1 cellular context compared by ENCODE assay signal in genomic region chr12:64679487-64679983, GRCh38.
TF ChIP-seq lines count a peak whose summit lies in the region.

No MANE protein-coding gene starts in this region.

TF ChIP-seq in HEK293, 187 proteins besides CTCF, POLR2A, EP300 and RAD21 (continued from another document):
- TF ChIP-seq ZIC2 (tag by site-specific recombination; IDR thresholded peaks at IDR 0.05) = peak; percentile 54
- TF ChIP-seq, protein P1, sequence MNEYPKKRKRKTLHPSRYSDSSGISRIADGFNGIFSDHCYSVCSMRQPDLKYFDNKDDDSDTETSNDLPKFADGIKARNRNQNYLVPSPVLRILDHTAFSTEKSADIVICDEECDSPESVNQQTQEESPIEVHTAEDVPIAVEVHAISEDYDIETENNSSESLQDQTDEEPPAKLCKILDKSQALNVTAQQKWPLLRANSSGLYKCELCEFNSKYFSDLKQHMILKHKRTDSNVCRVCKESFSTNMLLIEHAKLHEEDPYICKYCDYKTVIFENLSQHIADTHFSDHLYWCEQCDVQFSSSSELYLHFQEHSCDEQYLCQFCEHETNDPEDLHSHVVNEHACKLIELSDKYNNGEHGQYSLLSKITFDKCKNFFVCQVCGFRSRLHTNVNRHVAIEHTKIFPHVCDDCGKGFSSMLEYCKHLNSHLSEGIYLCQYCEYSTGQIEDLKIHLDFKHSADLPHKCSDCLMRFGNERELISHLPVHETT (tag by site-specific recombination; IDR thresholded peaks at IDR 0.05) = no peak
- TF ChIP-seq, protein P2, sequence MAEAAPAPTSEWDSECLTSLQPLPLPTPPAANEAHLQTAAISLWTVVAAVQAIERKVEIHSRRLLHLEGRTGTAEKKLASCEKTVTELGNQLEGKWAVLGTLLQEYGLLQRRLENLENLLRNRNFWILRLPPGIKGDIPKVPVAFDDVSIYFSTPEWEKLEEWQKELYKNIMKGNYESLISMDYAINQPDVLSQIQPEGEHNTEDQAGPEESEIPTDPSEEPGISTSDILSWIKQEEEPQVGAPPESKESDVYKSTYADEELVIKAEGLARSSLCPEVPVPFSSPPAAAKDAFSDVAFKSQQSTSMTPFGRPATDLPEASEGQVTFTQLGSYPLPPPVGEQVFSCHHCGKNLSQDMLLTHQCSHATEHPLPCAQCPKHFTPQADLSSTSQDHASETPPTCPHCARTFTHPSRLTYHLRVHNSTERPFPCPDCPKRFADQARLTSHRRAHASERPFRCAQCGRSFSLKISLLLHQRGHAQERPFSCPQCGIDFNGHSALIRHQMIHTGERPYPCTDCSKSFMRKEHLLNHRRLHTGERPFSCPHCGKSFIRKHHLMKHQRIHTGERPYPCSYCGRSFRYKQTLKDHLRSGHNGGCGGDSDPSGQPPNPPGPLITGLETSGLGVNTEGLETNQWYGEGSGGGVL (tag by site-specific recombination; IDR thresholded peaks at IDR 0.05) = no peak
- TF ChIP-seq ZNF423 (tag by site-specific recombination; IDR thresholded peaks at IDR 0.05) = peak; percentile 54; the same call in 1 of the 2 replicates
- peak; percentile 36; the same call in 1 of the 2 replicates for TF ChIP-seq GLIS1 (tag by site-specific recombination; IDR thresholded peaks at IDR 0.05)
- TF ChIP-seq ZNF600 (tag by site-specific recombination; IDR thresholded peaks at IDR 0.05) = no peak
- 0 out of 2 replicates have a peak, but pooled peaks have one; percentile 53 for TF ChIP-seq OSR2 (tag by site-specific recombination; IDR thresholded peaks at IDR 0.05)
- TF ChIP-seq, protein P3, sequence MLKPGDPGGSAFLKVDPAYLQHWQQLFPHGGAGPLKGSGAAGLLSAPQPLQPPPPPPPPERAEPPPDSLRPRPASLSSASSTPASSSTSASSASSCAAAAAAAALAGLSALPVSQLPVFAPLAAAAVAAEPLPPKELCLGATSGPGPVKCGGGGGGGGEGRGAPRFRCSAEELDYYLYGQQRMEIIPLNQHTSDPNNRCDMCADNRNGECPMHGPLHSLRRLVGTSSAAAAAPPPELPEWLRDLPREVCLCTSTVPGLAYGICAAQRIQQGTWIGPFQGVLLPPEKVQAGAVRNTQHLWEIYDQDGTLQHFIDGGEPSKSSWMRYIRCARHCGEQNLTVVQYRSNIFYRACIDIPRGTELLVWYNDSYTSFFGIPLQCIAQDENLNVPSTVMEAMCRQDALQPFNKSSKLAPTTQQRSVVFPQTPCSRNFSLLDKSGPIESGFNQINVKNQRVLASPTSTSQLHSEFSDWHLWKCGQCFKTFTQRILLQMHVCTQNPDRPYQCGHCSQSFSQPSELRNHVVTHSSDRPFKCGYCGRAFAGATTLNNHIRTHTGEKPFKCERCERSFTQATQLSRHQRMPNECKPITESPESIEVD (tag by site-specific recombination; IDR thresholded peaks at IDR 0.05) = no peak
- no peak for TF ChIP-seq SALL2 (tag by site-specific recombination; IDR thresholded peaks at IDR 0.05; ENCODE audit: borderline replicate concordance)
- peak; percentile 65 for TF ChIP-seq IKZF3 (tag by site-specific recombination; IDR thresholded peaks at IDR 0.05)
- TF ChIP-seq ZBTB49 (tag by site-specific recombination; IDR thresholded peaks at IDR 0.05; ENCODE audit: low read depth) = no peak
- TF ChIP-seq KLF10 (tag by site-specific recombination; IDR thresholded peaks at IDR 0.05) = peak; percentile 66; the same call in 1 of the 2 replicates
- no peak for TF ChIP-seq HOXA7 (CRISPR knock-in tag; IDR thresholded peaks at IDR 0.05; ENCODE audit: borderline replicate concordance)
- TF ChIP-seq ZFP69B (tag by site-specific recombination; IDR thresholded peaks at IDR 0.05) = no peak
- no peak for TF ChIP-seq ZBTB10 (tag by site-specific recombination; IDR thresholded peaks at IDR 0.05)
- TF ChIP-seq ZNF366 (tag by site-specific recombination; conservative IDR thresholded peaks at IDR 0.05) = peak; percentile 35; the same call in 1 of the 2 replicates
